Comparison of ENCODE assay signal across 8 cellular contexts in the genomic region with DNA sequence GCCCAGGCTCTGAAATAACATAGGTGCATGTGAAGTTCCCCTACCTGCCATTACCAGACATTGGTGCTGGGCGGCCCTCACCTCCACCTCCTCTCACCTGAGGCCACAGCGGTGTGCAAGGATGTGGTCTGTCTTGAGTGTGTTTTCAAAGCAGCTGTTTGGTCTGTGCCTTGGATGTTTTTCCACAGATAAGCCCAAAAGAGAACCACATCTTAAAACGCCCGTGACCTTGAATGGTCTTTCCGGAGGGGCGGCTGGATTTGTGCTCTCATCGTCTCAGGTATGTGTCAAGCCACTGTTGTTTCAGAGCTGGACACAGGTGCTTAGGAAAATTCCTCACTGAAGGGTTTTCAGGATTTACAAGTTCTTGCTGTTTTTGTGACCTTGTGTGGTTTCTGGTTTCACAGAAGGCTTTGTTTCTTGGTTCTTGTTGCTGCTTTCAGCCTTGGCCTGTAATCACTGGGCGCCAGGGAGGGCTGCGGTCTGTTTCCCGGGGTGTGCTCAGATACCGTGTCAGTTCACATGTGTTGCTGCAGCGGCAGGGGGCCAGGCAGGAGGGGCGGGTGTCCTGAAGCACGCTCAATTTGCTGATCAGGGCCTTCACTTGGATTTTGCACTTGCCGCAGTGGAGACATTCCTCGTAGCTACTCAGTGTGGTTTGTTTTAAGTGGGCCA.
DNase-seq lines count a peak whose midpoint lies in the region; ATAC-seq and TF ChIP-seq lines count a peak whose summit lies in the region.

No MANE protein-coding gene starts in this region.

- DNase-seq in NCI-H526 treated with DMSO at 0.1 percent for 48 hours (lab: John Stamatoyannopoulos, UW) (peak; percentile 29), epithelial cell of prostate (ENCODE audit: low read depth, low spot score) (no peak), A673 (ENCODE audit: low spot score) (no peak), NCI-H446 (lab: John Stamatoyannopoulos, UW) (no peak), superior temporal gyrus (ENCODE audit: extremely low spot score) (no peak)

- H3K27ac ChIP-seq in DOHH2 (ENCODE audit: low read depth, low read length): no peak overlapping the region
- H3K27ac ChIP-seq in epithelial cell of prostate: peak overlapping the region; percentile 97
- peak overlapping the region; percentile 6 for H3K27ac ChIP-seq in rectal smooth muscle tissue (ENCODE audit: low read depth, low read length)
- H3K27ac ChIP-seq in A673 (ENCODE audit: low read depth, low read length, poor library complexity, severe bottlenecking): no peak overlapping the region

- 0 out of 2 replicates have a peak overlapping the region, but pooled peaks have one; percentile 8 for H3K4me2 ChIP-seq in DOHH2 (ENCODE audit: low read length)

- H4K20me1 ChIP-seq in DOHH2 (ENCODE audit: control insufficient read depth, insufficient read depth, low read depth, low read length): 0 out of 2 replicates have a peak, but pooled peaks cover 12% of the 10 kb centered on the region

- TF ChIP-seq CTCF in DOHH2 (IDR thresholded peaks at IDR 0.05; ENCODE audit: low read depth, low read length, poor library complexity, severe bottlenecking) (no peak), A673 (conservative IDR thresholded peaks at IDR 0.05; ENCODE audit: low read depth, low read length) (no peak)

- no peak overlapping the region for H3K4me3 ChIP-seq in DOHH2 (ENCODE audit: low read length)
- no peak overlapping the region for H3K4me3 ChIP-seq in rectal smooth muscle tissue (ENCODE audit: low read length)
- H3K4me3 ChIP-seq in A673 (ENCODE audit: low read depth, low read length, poor library complexity, severe bottlenecking): no peak overlapping the region

- H3K79me2 ChIP-seq in DOHH2 (ENCODE audit: control insufficient read depth, low read length): peaks cover 4% of the 10 kb centered on the region; the same call in 1 of the 2 replicates

- H3K9me3 ChIP-seq in DOHH2 (ENCODE audit: control insufficient read depth, insufficient read depth, low read length): no peaks in the 10 kb centered on the region
- H3K9me3 ChIP-seq in A673 (ENCODE audit: low read depth, low read length, poor library complexity, severe bottlenecking): no peaks in the 10 kb centered on the region

- no peaks in the 10 kb centered on the region for H3F3A ChIP-seq in DOHH2 (ENCODE audit: control insufficient read depth, insufficient read depth)

- H3K9me2 ChIP-seq in DOHH2 (replicated peaks; ENCODE audit: control insufficient read depth, low read length): no peaks in the 10 kb centered on the region

- no peak overlapping the region for H3K9ac ChIP-seq in rectal smooth muscle tissue (ENCODE audit: low read length)

- ATAC-seq in GM21737 (IDR thresholded peaks at IDR 0.05; ENCODE audit: unreplicated experiment): peak; percentile 84

- BruUV-seq in A673 (replicated peaks; lab: Mats Ljungman, UMichigan): no TSS peak

- peaks cover 26% of the 10 kb centered on the region for H3K4me1 ChIP-seq in DOHH2 (ENCODE audit: control insufficient read depth, low read length)
- peaks cover 6% of the 10 kb centered on the region for H3K4me1 ChIP-seq in rectal smooth muscle tissue (ENCODE audit: control insufficient read depth, insufficient read depth, low read length)
- peaks cover 44% of the 10 kb centered on the region for H3K4me1 ChIP-seq in A673 (ENCODE audit: insufficient read depth, low read length, poor library complexity, severe bottlenecking)

- intact Hi-C loops in A673 (cut with micrococcal nuclease; ENCODE audit: unreplicated experiment): loop anchor here (5.0 to 10.0 kb wide), 3 partner anchors 124 to 334 kb away; no protein-coding TSS in a partner anchor

- CTCF ChIA-PET in A673 (lab: Charles Lee): no interaction called here

- peaks cover 19% of the 10 kb centered on the region for H3K27me3 ChIP-seq in DOHH2 (ENCODE audit: control insufficient read depth, low read length)
- no peaks in the 10 kb centered on the region for H3K27me3 ChIP-seq in rectal smooth muscle tissue (ENCODE audit: control insufficient read depth, insufficient read depth, low read length)
- no peaks in the 10 kb centered on the region for H3K27me3 ChIP-seq in A673 (replicated peaks; ENCODE audit: insufficient read depth, low read depth, low read length, poor library complexity)

- no peaks in the 10 kb centered on the region for H3K36me3 ChIP-seq in DOHH2 (ENCODE audit: control insufficient read depth, low read length)
- H3K36me3 ChIP-seq in rectal smooth muscle tissue (ENCODE audit: control insufficient read depth, insufficient read depth, low read length): no peaks in the 10 kb centered on the region
- no peaks in the 10 kb centered on the region for H3K36me3 ChIP-seq in A673 (ENCODE audit: insufficient read depth, low read length, poor library complexity, severe bottlenecking)

- POLR2A ChIA-PET in A673 (lab: Charles Lee; ENCODE audit: low non-redundant PET): no interaction called here

Comparison
In these comparisons a context has a peak if more than half of its experiments do, and no peak if none do; other contexts are left out.
1. H3K27ac ChIP-seq: peak in epithelial cell of prostate (single experiment) and rectal smooth muscle tissue (single experiment); none in DOHH2 (single experiment) and A673 (single experiment).